In the genomic region with DNA sequence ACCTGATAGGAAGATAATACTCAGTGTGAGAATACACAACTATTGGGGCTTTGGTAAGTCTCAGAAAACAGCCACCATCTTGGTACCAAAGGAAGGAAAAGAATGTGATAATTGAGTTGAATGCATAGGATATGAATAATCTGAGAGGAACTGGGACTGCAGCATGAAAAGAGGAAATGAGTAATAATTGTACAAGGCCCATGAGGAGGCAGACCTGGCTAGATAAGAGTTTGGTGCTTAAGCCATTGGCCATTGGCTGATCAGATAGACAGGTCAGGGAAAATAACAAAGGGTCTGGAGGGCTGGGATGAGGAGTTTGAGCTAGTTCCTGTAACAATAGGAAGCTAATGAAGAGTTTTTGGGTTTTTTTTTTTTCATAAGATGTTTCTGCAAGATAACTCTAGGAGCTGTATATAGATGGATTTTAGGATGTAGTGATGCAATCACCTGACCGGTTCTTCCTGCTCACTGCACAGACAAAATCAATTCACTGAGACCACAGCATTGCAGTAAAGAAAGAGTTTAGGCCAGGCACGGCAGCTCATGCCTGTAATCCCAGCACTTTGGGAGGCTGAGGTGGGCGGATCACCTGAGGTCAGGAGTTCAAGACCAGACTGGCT, we compare ENCODE assay signal across 8 cellular contexts. TPM values are rescaled to one million over a fixed set of nuclear protein-coding genes. Genes with fewer than 3 reads are reported as not detected.
DNase-seq lines count a peak whose midpoint lies in the region; ATAC-seq, FAIRE-seq and TF ChIP-seq lines count a peak whose summit lies in the region.
"Had no signal": no experiment of that assay in that cellular context is flagged by ENCODE, and none has a peak within 500 bp of the region (broad histone marks: within the 10 kb centered on the region; RNA-seq: fewer than 3 reads in every experiment).

No MANE protein-coding gene starts in this region.

- no CpG with 5 or more reads among the region's 3 CpGs for WGBS in gastroesophageal sphincter (ENCODE audit: low coverage in 1 of 2), 2 donors

- H3K9me3 ChIP-seq in gastroesophageal sphincter: no peaks in the 10 kb centered on the region

- H3K4me1 ChIP-seq in gastroesophageal sphincter: peaks cover 0 to 5% (median 0%) of the 10 kb centered on the region in 3 donors

- no peak overlapping the region for H3K4me3 ChIP-seq in gastroesophageal sphincter

- no peak for TF ChIP-seq POLR2A in gastroesophageal sphincter (IDR thresholded peaks at IDR 0.05)

- no peaks in the 10 kb centered on the region for H3K27me3 ChIP-seq in gastroesophageal sphincter

- H3K9me3 Mint-ChIP-seq in naive B cell: peaks cover 0 to 4% (median 0%) of the 10 kb centered on the region in 7 donors
- H3K9me3 Mint-ChIP-seq in activated T-helper 1 cell treated with anti-CD3 and anti-CD28 coated beads, Interleukin-12 subunit alpha, Interleukin-12 subunit beta, Interleukin-2, Interleukin-4 antibody, amounts not matched to agents 30 ng/mL and 10 ng/mL and 1 ng/mL, durations not matched to agents 14 hours and 24 hours and 36 hours: peaks cover 5% of the 10 kb centered on the region

- TF ChIP-seq EP300 in gastroesophageal sphincter (IDR thresholded peaks at IDR 0.05): no peak

- no peak for TF ChIP-seq CTCF in gastroesophageal sphincter (IDR thresholded peaks at IDR 0.05)

- peak overlapping the region in 2 of 6 donors; percentile 18 to 39 for H3K27ac Mint-ChIP-seq in naive B cell
- no peak overlapping the region for H3K27ac Mint-ChIP-seq in activated T-helper 1 cell treated with anti-CD3 and anti-CD28 coated beads, Interleukin-12 subunit alpha, Interleukin-12 subunit beta, Interleukin-2, Interleukin-4 antibody, amounts not matched to agents 30 ng/mL and 10 ng/mL and 1 ng/mL, durations not matched to agents 14 hours and 24 hours and 36 hours

- no peak overlapping the region for H3K27ac ChIP-seq in gastroesophageal sphincter

- H3K4me3 Mint-ChIP-seq in naive B cell: peak overlapping the region in 1 of 8 donors; percentile 8
- no peak overlapping the region for H3K4me3 Mint-ChIP-seq in activated T-helper 1 cell treated with anti-CD3 and anti-CD28 coated beads, Interleukin-12 subunit alpha, Interleukin-12 subunit beta, Interleukin-2, Interleukin-4 antibody, amounts not matched to agents 30 ng/mL and 10 ng/mL and 1 ng/mL, durations not matched to agents 14 hours and 24 hours and 36 hours

- FAIRE-seq in RCC 7860 (lab: Jason Lieb, UNC): no peak

- peak; percentile 94 for ATAC-seq in GM19035 (IDR thresholded peaks at IDR 0.05; ENCODE audit: unreplicated experiment)
- ATAC-seq in HG02938 (IDR thresholded peaks at IDR 0.05; ENCODE audit: unreplicated experiment): peak; percentile 90
- peak; percentile 73 to 83 for ATAC-seq in naive B cell (ENCODE audit: low read depth in 2 of 2)
- no peak for ATAC-seq in gastroesophageal sphincter

- intact Hi-C loops in activated T-helper 1 cell treated with anti-CD3 and anti-CD28 coated beads, Interleukin-12 subunit alpha, Interleukin-12 subunit beta, Interleukin-2, Interleukin-4 antibody, amounts not matched to agents 30 ng/mL and 10 ng/mL and 1 ng/mL, durations not matched to agents 14 hours and 24 hours and 36 hours (cut with micrococcal nuclease): no loop called here

- no peaks in the 10 kb centered on the region for H3K36me3 Mint-ChIP-seq in naive B cell
- no peaks in the 10 kb centered on the region for H3K36me3 Mint-ChIP-seq in activated T-helper 1 cell treated with anti-CD3 and anti-CD28 coated beads, Interleukin-12 subunit alpha, Interleukin-12 subunit beta, Interleukin-2, Interleukin-4 antibody, amounts not matched to agents 30 ng/mL and 10 ng/mL and 1 ng/mL, durations not matched to agents 14 hours and 24 hours and 36 hours (ENCODE audit: low read depth)

- peaks cover 5 to 13% (median 12%) of the 10 kb centered on the region in 3 donors for H3K4me1 Mint-ChIP-seq in naive B cell
- peaks cover 9% of the 10 kb centered on the region for H3K4me1 Mint-ChIP-seq in activated T-helper 1 cell treated with anti-CD3 and anti-CD28 coated beads, Interleukin-12 subunit alpha, Interleukin-12 subunit beta, Interleukin-2, Interleukin-4 antibody, amounts not matched to agents 30 ng/mL and 10 ng/mL and 1 ng/mL, durations not matched to agents 14 hours and 24 hours and 36 hours (ENCODE audit: low read depth)

- H3K27me3 Mint-ChIP-seq in naive B cell: no peaks in the 10 kb centered on the region
- no peaks in the 10 kb centered on the region for H3K27me3 Mint-ChIP-seq in activated T-helper 1 cell treated with anti-CD3 and anti-CD28 coated beads, Interleukin-12 subunit alpha, Interleukin-12 subunit beta, Interleukin-2, Interleukin-4 antibody, amounts not matched to agents 30 ng/mL and 10 ng/mL and 1 ng/mL, durations not matched to agents 14 hours and 24 hours and 36 hours (ENCODE audit: insufficient read depth)

- DNase-seq in RCC 7860 (ENCODE audit: low spot score) (peak; percentile 56), naive B cell (peak; percentile 10), RPMI8226 (no peak)
- no peak for DNase-seq in activated T-helper 1 cell treated with anti-CD3 and anti-CD28 coated beads, Interleukin-12 subunit alpha, Interleukin-12 subunit beta, Interleukin-2, Interleukin-4 antibody, amounts not matched to agents 30 ng/mL and 10 ng/mL and 1 ng/mL, durations not matched to agents 14 hours and 24 hours and 36 hours (ENCODE audit: low spot score)

- no peaks in the 10 kb centered on the region for H3K36me3 ChIP-seq in gastroesophageal sphincter

RNA-seq across cellular contexts. Expression of gene TRMT2B, which starts 5.3 kb away (rescaled TPM):
- polyA plus RNA-seq in naive B cell (ENCODE audit: low read depth in 6 of 6): 10 to 100 TPM; 41.4 to 75.7 (median 52.0) TPM
- 10 to 100 TPM; 11.3 to 22.7 (median 16.7) TPM for total RNA-seq in gastroesophageal sphincter
- 17.2 and 19.3 TPM in 2 replicates for total RNA-seq in activated T-helper 1 cell treated with anti-CD3 and anti-CD28 coated beads, Interleukin-12 subunit alpha, Interleukin-12 subunit beta, Interleukin-2, Interleukin-4 antibody, amounts not matched to agents 30 ng/mL and 10 ng/mL and 1 ng/mL, durations not matched to agents 14 hours and 24 hours and 36 hours

RNA-seq across cellular contexts. Expression of gene TMEM35A, which starts 21.5 kb away (rescaled TPM):
- not detected for polyA plus RNA-seq in naive B cell (ENCODE audit: low read depth in 6 of 6)
- 10 to 100 TPM in 3 of 4 donors, 1 to 10 TPM in 1; 9.3 to 26.1 (median 16.9) TPM for total RNA-seq in gastroesophageal sphincter
- not detected in 2 replicates for total RNA-seq in activated T-helper 1 cell treated with anti-CD3 and anti-CD28 coated beads, Interleukin-12 subunit alpha, Interleukin-12 subunit beta, Interleukin-2, Interleukin-4 antibody, amounts not matched to agents 30 ng/mL and 10 ng/mL and 1 ng/mL, durations not matched to agents 14 hours and 24 hours and 36 hours
- total RNA-seq: SK-MEL-5 had no signal

RNA-seq across cellular contexts. Expression of gene CENPI, which starts 40.8 kb away (rescaled TPM):
- under 1 TPM in 4 of 6 donors, not detected in 2; 0.26 to 0.60 (median 0.41) TPM for polyA plus RNA-seq in naive B cell (ENCODE audit: low read depth in 6 of 6)
- total RNA-seq in gastroesophageal sphincter: 1 to 10 TPM in 3 of 4 donors, under 1 TPM in 1; 0.93 to 3.1 (median 2.1) TPM
- total RNA-seq in activated T-helper 1 cell treated with anti-CD3 and anti-CD28 coated beads, Interleukin-12 subunit alpha, Interleukin-12 subunit beta, Interleukin-2, Interleukin-4 antibody, amounts not matched to agents 30 ng/mL and 10 ng/mL and 1 ng/mL, durations not matched to agents 14 hours and 24 hours and 36 hours: 11.4 and 13.1 TPM in 2 replicates

Comparison
In these comparisons a context has a peak if more than half of its experiments do, and no peak if none do; other contexts are left out.
1. DNase-seq: peak in RCC 7860 (single experiment) and naive B cell (single experiment); none in activated T-helper 1 cell treated with anti-CD3 and anti-CD28 coated beads, Interleukin-12 subunit alpha, Interleukin-12 subunit beta, Interleukin-2, Interleukin-4 antibody, amounts not matched to agents 30 ng/mL and 10 ng/mL and 1 ng/mL, durations not matched to agents 14 hours and 24 hours and 36 hours (single experiment) and RPMI8226 (single experiment).
2. RNA of gene TMEM35A, which starts 21.5 kb away (total RNA-seq): 9.3 to 26.1 TPM in gastroesophageal sphincter; not detected in activated T-helper 1 cell treated with anti-CD3 and anti-CD28 coated beads, Interleukin-12 subunit alpha, Interleukin-12 subunit beta, Interleukin-2, Interleukin-4 antibody, amounts not matched to agents 30 ng/mL and 10 ng/mL and 1 ng/mL, durations not matched to agents 14 hours and 24 hours and 36 hours; every median in the first group is over 10 times any median in the second.